Comparison of ENCODE assay signal across 2 cellular contexts in the genomic region with DNA sequence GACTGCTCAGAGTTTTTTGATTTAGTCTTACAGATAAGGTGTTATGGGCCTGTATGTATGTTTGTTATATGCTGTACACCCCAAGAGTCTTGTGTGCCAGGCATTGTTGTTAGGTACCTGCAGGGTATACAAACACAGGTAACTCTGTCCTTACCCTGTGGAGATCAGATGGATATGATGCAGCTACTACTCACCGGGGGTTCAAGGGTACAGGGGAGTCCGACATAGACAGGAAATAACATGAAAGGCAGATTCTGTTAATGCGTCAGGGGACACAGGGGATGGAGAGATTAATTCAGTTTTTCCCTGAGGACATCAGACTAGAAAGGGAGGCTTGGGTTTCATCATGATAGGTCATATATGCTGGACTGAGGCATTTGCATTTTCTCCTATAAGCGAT.
TF ChIP-seq lines count a peak whose summit lies in the region.

No MANE protein-coding gene starts in this region.

TF ChIP-seq in IMR-90, 13 proteins besides CTCF, POLR2A, EP300 and RAD21:
- TF ChIP-seq RCOR1 (IDR thresholded peaks at IDR 0.05; ENCODE audit: insufficient replicate concordance, low read length): no peak
- TF ChIP-seq, protein P1, sequence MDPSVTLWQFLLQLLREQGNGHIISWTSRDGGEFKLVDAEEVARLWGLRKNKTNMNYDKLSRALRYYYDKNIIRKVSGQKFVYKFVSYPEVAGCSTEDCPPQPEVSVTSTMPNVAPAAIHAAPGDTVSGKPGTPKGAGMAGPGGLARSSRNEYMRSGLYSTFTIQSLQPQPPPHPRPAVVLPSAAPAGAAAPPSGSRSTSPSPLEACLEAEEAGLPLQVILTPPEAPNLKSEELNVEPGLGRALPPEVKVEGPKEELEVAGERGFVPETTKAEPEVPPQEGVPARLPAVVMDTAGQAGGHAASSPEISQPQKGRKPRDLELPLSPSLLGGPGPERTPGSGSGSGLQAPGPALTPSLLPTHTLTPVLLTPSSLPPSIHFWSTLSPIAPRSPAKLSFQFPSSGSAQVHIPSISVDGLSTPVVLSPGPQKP (IDR thresholded peaks at IDR 0.05; ENCODE audit: borderline replicate concordance, low read depth, low read length): no peak
- TF ChIP-seq MAFK (IDR thresholded peaks at IDR 0.05; ENCODE audit: low read depth, low read length): no peak

TF ChIP-seq in GM12878, 131 proteins besides CTCF, POLR2A, EP300 and RAD21:
- TF ChIP-seq, protein P2, sequence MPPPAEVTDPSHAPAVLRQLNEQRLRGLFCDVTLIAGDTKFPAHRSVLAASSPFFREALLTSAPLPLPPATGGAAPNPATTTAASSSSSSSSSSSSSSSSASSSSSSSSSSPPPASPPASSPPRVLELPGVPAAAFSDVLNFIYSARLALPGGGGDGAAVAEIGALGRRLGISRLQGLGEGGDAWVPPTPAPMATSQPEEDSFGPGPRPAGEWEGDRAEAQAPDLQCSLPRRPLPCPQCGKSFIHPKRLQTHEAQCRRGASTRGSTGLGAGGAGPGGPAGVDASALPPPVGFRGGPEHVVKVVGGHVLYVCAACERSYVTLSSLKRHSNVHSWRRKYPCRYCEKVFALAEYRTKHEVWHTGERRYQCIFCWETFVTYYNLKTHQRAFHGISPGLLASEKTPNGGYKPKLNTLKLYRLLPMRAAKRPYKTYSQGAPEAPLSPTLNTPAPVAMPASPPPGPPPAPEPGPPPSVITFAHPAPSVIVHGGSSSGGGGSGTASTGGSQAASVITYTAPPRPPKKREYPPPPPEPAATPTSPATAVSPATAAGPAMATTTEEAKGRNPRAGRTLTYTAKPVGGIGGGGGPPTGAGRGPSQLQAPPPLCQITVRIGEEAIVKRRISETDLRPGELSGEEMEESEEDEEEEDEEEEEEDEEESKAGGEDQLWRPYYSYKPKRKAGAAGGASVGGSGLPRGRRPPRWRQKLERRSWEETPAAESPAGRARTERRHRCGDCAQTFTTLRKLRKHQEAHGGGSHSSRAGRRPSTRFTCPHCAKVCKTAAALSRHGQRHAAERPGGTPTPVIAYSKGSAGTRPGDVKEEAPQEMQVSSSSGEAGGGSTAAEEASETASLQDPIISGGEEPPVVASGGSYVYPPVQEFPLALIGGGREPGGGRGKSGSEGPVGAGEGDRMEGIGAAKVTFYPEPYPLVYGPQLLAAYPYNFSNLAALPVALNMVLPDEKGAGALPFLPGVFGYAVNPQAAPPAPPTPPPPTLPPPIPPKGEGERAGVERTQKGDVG (CRISPR knock-in tag; IDR thresholded peaks at IDR 0.05): no peak
- TF ChIP-seq IKZF1 (conservative IDR thresholded peaks at IDR 0.05) (no peak), SREBF1 (IDR thresholded peaks at IDR 0.05; ENCODE audit: low read length) (no peak), ZNF217 (IDR thresholded peaks at IDR 0.05) (no peak)
